In genomic region chr2:205347899-205348298, GRCh38 we compare ENCODE assay signal across 1 cellular context.
TF ChIP-seq lines count a peak whose summit lies in the region.

No MANE protein-coding gene starts in this region.

TF ChIP-seq in GM23338, 12 proteins besides CTCF, POLR2A, EP300 and RAD21 (continued from another document):
- TF ChIP-seq ZNF462 (CRISPR knock-in tag; IDR thresholded peaks at IDR 0.05) (no peak), CREB1 (CRISPR knock-in tag; IDR thresholded peaks at IDR 0.05; ENCODE audit: low read depth) (no peak), JUNB (IDR thresholded peaks at IDR 0.05; ENCODE audit: unreplicated experiment) (no peak)
